ENCODE assay signal across 22 cellular contexts in the genomic region with DNA sequence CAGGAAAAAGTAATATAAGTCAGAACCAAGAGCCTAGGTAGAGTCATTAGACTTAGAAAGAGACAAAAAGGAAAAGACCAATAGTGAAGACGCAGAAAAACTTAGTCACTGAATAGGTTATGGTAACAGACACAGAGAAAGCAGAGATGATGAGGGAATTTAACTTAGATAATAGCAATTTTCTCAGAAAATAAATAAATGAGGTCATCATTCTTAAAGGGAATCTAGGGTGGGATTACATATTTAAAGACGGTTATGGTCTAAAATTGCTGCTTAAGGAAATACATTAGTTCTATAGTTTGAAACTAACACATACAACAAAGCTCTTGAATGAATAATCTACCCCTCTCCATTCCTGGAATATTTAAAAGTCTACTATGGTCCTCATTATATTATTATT. TPM values are rescaled to one million over a fixed set of nuclear protein-coding genes. Genes with fewer than 3 reads are reported as not detected.
DNase-seq lines count a peak whose midpoint lies in the region; ATAC-seq, FAIRE-seq and TF ChIP-seq lines count a peak whose summit lies in the region.
"Had no signal": no experiment of that assay in that cellular context is flagged by ENCODE, and none has a peak within 500 bp of the region (broad histone marks: within the 10 kb centered on the region; RNA-seq: fewer than 3 reads in every experiment).

No MANE protein-coding gene starts in this region.

- no peaks in the 10 kb centered on the region for H3K4me1 ChIP-seq in HEK293 (ENCODE audit: control insufficient read depth, insufficient read depth, low read length)
- H3K4me1 ChIP-seq: A549; BLaER1 treated with 17β-estradiol and CSF1 and Interleukin-3, amounts not matched to agents 10 nM and 100 nM; Caco-2 had no signal

- no peak overlapping the region for H3K27ac ChIP-seq in HEK293 (ENCODE audit: extremely low read depth, low read depth, low read length)
- H3K27ac ChIP-seq: A549; BLaER1 treated with 17β-estradiol and CSF1 and Interleukin-3, amounts not matched to agents 10 nM and 100 nM; C4-2B had no signal

- no peaks in the 10 kb centered on the region for H3K9me3 ChIP-seq in HEK293 (ENCODE audit: control insufficient read depth, insufficient read depth, low read depth, low read length)
- H3K9me3 ChIP-seq: A549, Caco-2 had no signal

- peaks cover 2% of the 10 kb centered on the region for H3K4me1 Mint-ChIP-seq in activated naive CD8-positive, alpha-beta T cell (ENCODE audit: low read depth)
- no peaks in the 10 kb centered on the region for H3K4me1 Mint-ChIP-seq in activated naive CD8-positive, alpha-beta T cell treated with anti-CD3 and anti-CD28 coated beads for 36 hours
- H3K4me1 Mint-ChIP-seq in stimulated activated effector memory CD8-positive, alpha-beta T cell treated with anti-CD3 and anti-CD28 coated beads, Interleukin-12 subunit alpha, Interleukin-12 subunit beta, amount 100 ng/mL, for 72 hours: no peaks in the 10 kb centered on the region
- H3K4me1 Mint-ChIP-seq: B cell had no signal

- POLR2A ChIA-PET in HEK293 (lab: Yijun Ruan, JAX): no interaction called here

- CTCF ChIA-PET in HEK293 (lab: Yijun Ruan, JAX): no interaction called here

- DNase-seq in activated naive CD8-positive, alpha-beta T cell treated with anti-CD3 and anti-CD28 coated beads for 36 hours: no peak
- no peak for DNase-seq in stimulated activated effector memory CD8-positive, alpha-beta T cell treated with anti-CD3 and anti-CD28 coated beads, Interleukin-12 subunit alpha, Interleukin-12 subunit beta, amount 100 ng/mL, for 72 hours (ENCODE audit: low spot score in 2 of 2)
- DNase-seq in anterior cingulate cortex (lab: John Stamatoyannopoulos, UW): no peak
- no peak for DNase-seq in HuH-7 (ENCODE audit: low spot score)
- DNase-seq: 8988T; AML-193; Caco-2; Calu3; CD4-positive, alpha-beta T cell; CD8-positive, alpha-beta T cell; DMS79 treated with DMSO at 0.1 percent for 48 hours; GF-D8 had no signal

- no peak for TF ChIP-seq CTCF in HEK293 (tag by site-specific recombination; IDR thresholded peaks at IDR 0.05)

- peaks cover 29% of the 10 kb centered on the region for H3K36me3 Mint-ChIP-seq in activated naive CD8-positive, alpha-beta T cell
- H3K36me3 Mint-ChIP-seq in activated naive CD8-positive, alpha-beta T cell treated with anti-CD3 and anti-CD28 coated beads for 36 hours: peaks cover 35% of the 10 kb centered on the region
- H3K36me3 Mint-ChIP-seq in stimulated activated effector memory CD8-positive, alpha-beta T cell treated with anti-CD3 and anti-CD28 coated beads, Interleukin-12 subunit alpha, Interleukin-12 subunit beta, amount 100 ng/mL, for 72 hours: peaks cover 98% of the 10 kb centered on the region

- H3K9me3 Mint-ChIP-seq in activated naive CD8-positive, alpha-beta T cell (ENCODE audit: low read depth): peaks cover 3% of the 10 kb centered on the region
- peaks cover 2% of the 10 kb centered on the region for H3K9me3 Mint-ChIP-seq in activated naive CD8-positive, alpha-beta T cell treated with anti-CD3 and anti-CD28 coated beads for 36 hours
- H3K9me3 Mint-ChIP-seq in stimulated activated effector memory CD8-positive, alpha-beta T cell treated with anti-CD3 and anti-CD28 coated beads, Interleukin-12 subunit alpha, Interleukin-12 subunit beta, amount 100 ng/mL, for 72 hours: no peaks in the 10 kb centered on the region
- H3K9me3 Mint-ChIP-seq: CD4-positive, alpha-beta T cell had no signal

- H3K4me3 ChIP-seq in HEK293 (ENCODE audit: low read depth, low read length): no peak overlapping the region
- H3K4me3 ChIP-seq: A549; BLaER1 treated with 17β-estradiol and CSF1 and Interleukin-3, amounts not matched to agents 10 nM and 100 nM had no signal

- no peak for ATAC-seq in stimulated activated effector memory CD8-positive, alpha-beta T cell treated with anti-CD3 and anti-CD28 coated beads, Interleukin-12 subunit alpha, Interleukin-12 subunit beta, amount 100 ng/mL, for 72 hours
- ATAC-seq: A549; CD8-positive, alpha-beta T cell had no signal

- peaks cover 12 to 70% of the 10 kb centered on the region in 2 experiments for H3K36me3 ChIP-seq in HEK293 (ENCODE audit: control insufficient read depth in 2 of 2, insufficient read depth in 1 of 2, low read length in 2 of 2)

- peak; percentile 19 for FAIRE-seq in A204.1 (lab: Jason Lieb, UNC)
- FAIRE-seq: A549, D721Med, G401.6, GM12891 had no signal

- peak overlapping the region; percentile 16 for H3K27ac Mint-ChIP-seq in activated naive CD8-positive, alpha-beta T cell
- no peak overlapping the region for H3K27ac Mint-ChIP-seq in activated naive CD8-positive, alpha-beta T cell treated with anti-CD3 and anti-CD28 coated beads for 36 hours
- peak overlapping the region; percentile 32 for H3K27ac Mint-ChIP-seq in stimulated activated effector memory CD8-positive, alpha-beta T cell treated with anti-CD3 and anti-CD28 coated beads, Interleukin-12 subunit alpha, Interleukin-12 subunit beta, amount 100 ng/mL, for 72 hours
- H3K27ac Mint-ChIP-seq: B cell; CD4-positive, alpha-beta T cell; CD8-positive, alpha-beta T cell had no signal

- no peak overlapping the region for H3K4me3 Mint-ChIP-seq in activated naive CD8-positive, alpha-beta T cell
- no peak overlapping the region for H3K4me3 Mint-ChIP-seq in activated naive CD8-positive, alpha-beta T cell treated with anti-CD3 and anti-CD28 coated beads for 36 hours
- no peak overlapping the region for H3K4me3 Mint-ChIP-seq in stimulated activated effector memory CD8-positive, alpha-beta T cell treated with anti-CD3 and anti-CD28 coated beads, Interleukin-12 subunit alpha, Interleukin-12 subunit beta, amount 100 ng/mL, for 72 hours
- H3K4me3 Mint-ChIP-seq: B cell; CD4-positive, alpha-beta T cell; CD8-positive, alpha-beta T cell had no signal

- no peaks in the 10 kb centered on the region for H3K27me3 Mint-ChIP-seq in activated naive CD8-positive, alpha-beta T cell
- no peaks in the 10 kb centered on the region for H3K27me3 Mint-ChIP-seq in activated naive CD8-positive, alpha-beta T cell treated with anti-CD3 and anti-CD28 coated beads for 36 hours
- H3K27me3 Mint-ChIP-seq: B cell; CD4-positive, alpha-beta T cell had no signal

TF ChIP-seq in HEK293, 187 proteins besides CTCF, POLR2A, EP300 and RAD21 (continues in another document):
- TF ChIP-seq ZNF37A (tag by site-specific recombination; IDR thresholded peaks at IDR 0.05) (no peak), ZNF629 (tag by site-specific recombination; IDR thresholded peaks at IDR 0.05) (no peak), REPIN1 (tag by site-specific recombination; IDR thresholded peaks at IDR 0.05; ENCODE audit: low read depth) (no peak), ZNF664 (tag by site-specific recombination; IDR thresholded peaks at IDR 0.05) (peak; percentile 14; the same call in 1 of the 2 replicates), ZNF274 (IDR thresholded peaks at IDR 0.05; ENCODE audit: low read length) (no peak), ZNF274 (tag by site-specific recombination; IDR thresholded peaks at IDR 0.05; ENCODE audit: borderline replicate concordance) (no peak), ZNF280C (tag by site-specific recombination; IDR thresholded peaks at IDR 0.05) (no peak), ZNF596 (tag by site-specific recombination; IDR thresholded peaks at IDR 0.05) (no peak), ZNF654 (tag by site-specific recombination; IDR thresholded peaks at IDR 0.05; ENCODE audit: low read depth) (no peak), ZNF670 (tag by site-specific recombination; IDR thresholded peaks at IDR 0.05; ENCODE audit: low read depth) (no peak)
- TF ChIP-seq, protein P1, sequence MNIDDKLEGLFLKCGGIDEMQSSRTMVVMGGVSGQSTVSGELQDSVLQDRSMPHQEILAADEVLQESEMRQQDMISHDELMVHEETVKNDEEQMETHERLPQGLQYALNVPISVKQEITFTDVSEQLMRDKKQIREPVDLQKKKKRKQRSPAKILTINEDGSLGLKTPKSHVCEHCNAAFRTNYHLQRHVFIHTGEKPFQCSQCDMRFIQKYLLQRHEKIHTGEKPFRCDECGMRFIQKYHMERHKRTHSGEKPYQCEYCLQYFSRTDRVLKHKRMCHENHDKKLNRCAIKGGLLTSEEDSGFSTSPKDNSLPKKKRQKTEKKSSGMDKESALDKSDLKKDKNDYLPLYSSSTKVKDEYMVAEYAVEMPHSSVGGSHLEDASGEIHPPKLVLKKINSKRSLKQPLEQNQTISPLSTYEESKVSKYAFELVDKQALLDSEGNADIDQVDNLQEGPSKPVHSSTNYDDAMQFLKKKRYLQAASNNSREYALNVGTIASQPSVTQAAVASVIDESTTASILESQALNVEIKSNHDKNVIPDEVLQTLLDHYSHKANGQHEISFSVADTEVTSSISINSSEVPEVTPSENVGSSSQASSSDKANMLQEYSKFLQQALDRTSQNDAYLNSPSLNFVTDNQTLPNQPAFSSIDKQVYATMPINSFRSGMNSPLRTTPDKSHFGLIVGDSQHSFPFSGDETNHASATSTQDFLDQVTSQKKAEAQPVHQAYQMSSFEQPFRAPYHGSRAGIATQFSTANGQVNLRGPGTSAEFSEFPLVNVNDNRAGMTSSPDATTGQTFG (tag by site-specific recombination; IDR thresholded peaks at IDR 0.05; ENCODE audit: borderline replicate concordance): no peak

RNA-seq across cellular contexts. Expression of gene UBR1, which starts 59.4 kb away (rescaled TPM):
- 10 to 100 TPM; 27.5 to 31.3 TPM for total RNA-seq in activated naive CD8-positive, alpha-beta T cell treated with anti-CD3 and anti-CD28 coated beads for 36 hours
